In the genomic region with DNA sequence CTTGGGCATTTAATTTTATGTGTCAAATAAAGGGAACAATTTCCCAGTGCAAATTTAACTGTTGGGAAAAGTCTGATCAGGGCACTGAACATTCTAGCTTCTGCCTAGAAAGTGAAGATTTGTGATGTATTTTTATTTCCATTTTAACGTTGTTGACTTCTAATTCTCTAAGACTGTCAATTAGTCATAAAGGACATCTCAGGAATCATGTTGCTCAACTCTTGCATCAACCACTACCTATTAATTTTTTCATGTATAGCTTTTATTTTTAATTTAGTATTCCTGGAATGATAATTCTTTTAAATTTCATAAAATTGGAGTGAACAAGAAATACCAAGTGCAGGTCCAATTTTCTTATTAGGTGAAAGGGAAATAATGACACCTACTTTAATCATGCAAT, we compare ENCODE assay signal across 1 cellular context.
A peak's percentile ranks its signal among the peaks of the same experiment; 100 is the strongest.
TF ChIP-seq lines count a peak whose summit lies in the region.

No MANE protein-coding gene starts in this region.

TF ChIP-seq in K562, 482 proteins besides CTCF, POLR2A, EP300 and RAD21:
- no peak for TF ChIP-seq GABPB2 (CRISPR knock-in tag; conservative IDR thresholded peaks at IDR 0.05)
- TF ChIP-seq CEBPG (CRISPR knock-in tag; IDR thresholded peaks at IDR 0.05) = no peak
- TF ChIP-seq CEBPG (tag; conservative IDR thresholded peaks at IDR 0.05 in 1 of 2, IDR thresholded peaks at IDR 0.05 in 1 of 2) = peak; percentile 47 to 76; a peak in 2 of 4 replicates
- TF ChIP-seq ZNF140 (CRISPR knock-in tag; IDR thresholded peaks at IDR 0.05) = no peak
- TF ChIP-seq STAT5B (CRISPR knock-in tag; IDR thresholded peaks at IDR 0.05) = no peak
